In genomic region chr11:72582206-72583176, GRCh38 we compare ENCODE assay signal across 10 cellular contexts.
"Had no signal": no experiment of that assay in that cellular context is flagged by ENCODE, and none has a peak within 500 bp of the region (broad histone marks: within the 10 kb centered on the region; RNA-seq: fewer than 3 reads in every experiment).

No MANE protein-coding gene starts in this region.

- H3K36me3 ChIP-seq: neural progenitor cell, ovary, thyroid gland had no signal

- H3K4me3 ChIP-seq: esophagus muscularis mucosa, neural progenitor cell, ovary, thyroid gland had no signal

- H3K27ac ChIP-seq: esophagus muscularis mucosa, neural progenitor cell, ovary, thyroid gland had no signal

- H2AFZ ChIP-seq: neural progenitor cell had no signal

- H3K4me1 Mint-ChIP-seq: neural progenitor cell had no signal

- DNase-seq: activated naive CD4-positive, alpha-beta T cell treated with Interleukin-2 at 50 U/mL for 16 hours; hippocampal formation; midbrain; stimulated activated CD4-positive, alpha-beta T cell treated with anti-CD3 and anti-CD28 coated beads, Interleukin-4, amount 100 ng/mL, for 1 hour; stimulated activated naive B cell treated with anti-CD40 and anti-IgM and Interleukin-4, amounts not matched to agents 10 μg/mL and 1 μg/mL and 100 μg/mL, for 72 hours; thyroid gland had no signal

- H3K9me3 Mint-ChIP-seq: activated T-helper 1 cell treated with anti-CD3 and anti-CD28 coated beads, Interleukin-12 subunit alpha, Interleukin-12 subunit beta, Interleukin-2, Interleukin-4 antibody, amounts not matched to agents 30 ng/mL and 10 ng/mL and 1 ng/mL, durations not matched to agents 14 hours and 24 hours and 36 hours; neural progenitor cell had no signal

- H3K4me2 ChIP-seq: neural progenitor cell had no signal

- H3K27ac Mint-ChIP-seq: activated T-helper 1 cell treated with anti-CD3 and anti-CD28 coated beads, Interleukin-12 subunit alpha, Interleukin-12 subunit beta, Interleukin-2, Interleukin-4 antibody, amounts not matched to agents 30 ng/mL and 10 ng/mL and 1 ng/mL, durations not matched to agents 14 hours and 24 hours and 36 hours; neural progenitor cell; stimulated activated naive B cell treated with anti-CD40 and anti-IgM and Interleukin-4, amounts not matched to agents 10 μg/mL and 1 μg/mL and 100 μg/mL, for 72 hours had no signal

- H3K4me3 Mint-ChIP-seq: activated T-helper 1 cell treated with anti-CD3 and anti-CD28 coated beads, Interleukin-12 subunit alpha, Interleukin-12 subunit beta, Interleukin-2, Interleukin-4 antibody, amounts not matched to agents 30 ng/mL and 10 ng/mL and 1 ng/mL, durations not matched to agents 14 hours and 24 hours and 36 hours; neural progenitor cell had no signal

- ATAC-seq: stimulated activated naive B cell treated with anti-CD40 and anti-IgM and Interleukin-4, amounts not matched to agents 10 μg/mL and 1 μg/mL and 100 μg/mL, for 72 hours had no signal

- H3K27me3 ChIP-seq: ovary, thyroid gland had no signal

- H3K9me3 ChIP-seq: esophagus muscularis mucosa, ovary, thyroid gland had no signal

- H3K36me3 Mint-ChIP-seq: neural progenitor cell had no signal
